9 cellular contexts compared by ENCODE assay signal in the genomic region with DNA sequence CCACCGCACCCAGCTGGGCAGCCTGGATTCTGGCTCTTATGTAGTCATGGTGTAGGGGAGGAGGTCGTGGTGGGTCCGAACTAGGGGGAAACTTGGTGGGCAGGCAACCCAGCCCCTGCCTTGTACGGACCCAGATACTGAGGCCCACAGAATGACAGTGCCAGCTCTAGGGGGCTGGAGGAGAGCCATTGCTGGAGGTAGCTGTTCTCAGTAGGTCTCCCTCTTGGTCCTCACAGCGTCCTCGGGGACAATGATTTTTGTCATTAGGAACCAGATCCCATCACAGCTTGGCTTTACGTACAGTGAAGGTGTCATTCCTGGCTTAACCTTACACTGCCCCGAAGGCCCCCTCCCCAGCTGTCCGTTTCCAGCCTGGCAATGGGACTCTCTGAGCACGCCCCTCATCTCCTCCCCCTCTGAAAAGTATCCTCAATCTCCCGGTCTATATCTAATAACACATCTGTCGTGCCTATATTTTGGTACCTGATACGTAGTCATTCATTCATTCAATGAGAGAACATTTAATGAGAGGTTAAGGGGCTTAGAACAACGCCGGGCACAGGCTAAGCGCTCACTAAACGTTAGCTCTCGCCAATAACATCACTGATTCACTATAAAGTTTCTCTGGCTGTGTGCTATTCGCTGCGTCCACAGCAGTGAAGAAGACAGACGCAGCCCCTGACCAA. TPM values are rescaled to one million over a fixed set of nuclear protein-coding genes. Genes with fewer than 3 reads are reported as not detected.
A peak's percentile ranks its signal among the peaks of the same experiment; 100 is the strongest.
DNase-seq lines count a peak whose midpoint lies in the region; ATAC-seq, FAIRE-seq and TF ChIP-seq lines count a peak whose summit lies in the region.
"Had no signal": no experiment of that assay in that cellular context is flagged by ENCODE, and none has a peak within 500 bp of the region (broad histone marks: within the 10 kb centered on the region; RNA-seq: fewer than 3 reads in every experiment).

No MANE protein-coding gene starts in this region.

- no peak for TF ChIP-seq CTCF in ascending aorta (IDR thresholded peaks at IDR 0.05)
- no peak for TF ChIP-seq CTCF in mesothelial cell of epicardium (IDR thresholded peaks at IDR 0.05; ENCODE audit: unreplicated experiment)
- no peak for TF ChIP-seq CTCF in uterus (IDR thresholded peaks at IDR 0.05)

- H3K4me3 ChIP-seq in ascending aorta (peak overlapping the region; percentile 100), uterus (no peak overlapping the region)

- H3K36me3 ChIP-seq in ascending aorta, result peaks cover 0 to 4% of the 10 kb centered on the region in 2 donors
- no peaks in the 10 kb centered on the region for H3K36me3 ChIP-seq in uterus

- intact Hi-C loops in Right ventricle myocardium inferior (cut with DNase I), result loop anchor here (2.0 to 5.0 kb wide), 3 partner anchors 203 to 354 kb away; a partner anchor contains a TSS
- intact Hi-C loops in left cardiac atrium (cut with DNase I), result loop anchor here (5.0 to 10.0 kb wide), 3 partner anchors 134 to 256 kb away; a partner anchor contains a TSS
- intact Hi-C loops in ascending aorta (cut with DNase I), result loop anchor here (1.0 to 10.0 kb wide), 10 partner anchors 9 to 1586 kb away; a partner anchor contains a TSS
- intact Hi-C loops in uterus (cut with DNase I; ENCODE audit: low total_unique reads), result loop anchor here (5.0 kb wide), 1 partner anchor 124 kb away; a partner anchor contains a TSS

- TF ChIP-seq POLR2A in uterus (IDR thresholded peaks at IDR 0.05) (no peak), GM12892 (IDR thresholded peaks at IDR 0.05; ENCODE audit: low read depth, low read length) (no peak)

- no peaks in the 10 kb centered on the region for H3K9me3 Mint-ChIP-seq in mesothelial cell of epicardium

- H3K4me1 Mint-ChIP-seq in mesothelial cell of epicardium, result peaks cover 33% of the 10 kb centered on the region

- H3K27ac ChIP-seq in ascending aorta (peak overlapping the region; percentile 37 to 52), uterus (peak overlapping the region; percentile 66 to 79)

- no peaks in the 10 kb centered on the region for H3K27me3 Mint-ChIP-seq in mesothelial cell of epicardium (ENCODE audit: low read depth)

- H3K9me3 ChIP-seq in ascending aorta, result no peaks in the 10 kb centered on the region
- no peaks in the 10 kb centered on the region for H3K9me3 ChIP-seq in uterus

- DNase-seq in Right ventricle myocardium inferior (ENCODE audit: missing footprints), result no peak
- no peak for DNase-seq in left cardiac atrium
- no peak for DNase-seq in ascending aorta (ENCODE audit: low spot score in 2 of 2)
- no peak for DNase-seq in mesothelial cell of epicardium (ENCODE audit: low spot score in 2 of 2, unreplicated experiment in 2 of 2)
- peak in 1 of 2 donors; percentile 27 for DNase-seq in uterus
- no peak for DNase-seq in NCI-H1105 (lab: John Stamatoyannopoulos, UW)
- DNase-seq in GM12892 (ENCODE audit: insufficient read length), result no peak

- FAIRE-seq in GM12892 (lab: Jason Lieb, UNC), result no peak
- FAIRE-seq: islet of Langerhans had no signal

- peaks cover 3% of the 10 kb centered on the region for H3K36me3 Mint-ChIP-seq in mesothelial cell of epicardium

- H3K4me3 Mint-ChIP-seq in mesothelial cell of epicardium, result peak overlapping the region; percentile 47

- ATAC-seq in Right ventricle myocardium inferior (peak; percentile 3), left cardiac atrium (no peak), HG03354 (IDR thresholded peaks at IDR 0.05; ENCODE audit: poor library complexity, severe bottlenecking, unreplicated experiment) (no peak)

- H3K27me3 ChIP-seq in ascending aorta (no peaks in the 10 kb centered on the region), uterus (no peaks in the 10 kb centered on the region)

- H3K4me1 ChIP-seq in ascending aorta (peaks cover 2 to 6% of the 10 kb centered on the region in 2 donors), uterus (peaks cover 0 to 7% of the 10 kb centered on the region in 2 donors)

- H3K27ac Mint-ChIP-seq in mesothelial cell of epicardium, result peak overlapping the region; percentile 85

RNA-seq across cellular contexts. Expression of a gene that starts 0.6 kb away (rescaled TPM):
- total RNA-seq in Right ventricle myocardium inferior (348 TPM), left cardiac atrium (100 to 1,000 TPM; 298 to 361 TPM), ascending aorta (577 TPM), mesothelial cell of epicardium (460 to 515 TPM (median 465 TPM) in 3 replicates), uterus (100 to 1,000 TPM; 251 to 634 (median 479) TPM)
- 83.7 TPM for polyA plus RNA-seq in GM12892 (2012; ENCODE audit: missing spikeins)

Comparison
In these comparisons a context has a peak if more than half of its experiments do, and no peak if none do; other contexts are left out.
1. H3K4me3 ChIP-seq: peak in ascending aorta (2 of 2); none in uterus (0 of 2).